Comparison of ENCODE assay signal across 25 cellular contexts in the genomic region with DNA sequence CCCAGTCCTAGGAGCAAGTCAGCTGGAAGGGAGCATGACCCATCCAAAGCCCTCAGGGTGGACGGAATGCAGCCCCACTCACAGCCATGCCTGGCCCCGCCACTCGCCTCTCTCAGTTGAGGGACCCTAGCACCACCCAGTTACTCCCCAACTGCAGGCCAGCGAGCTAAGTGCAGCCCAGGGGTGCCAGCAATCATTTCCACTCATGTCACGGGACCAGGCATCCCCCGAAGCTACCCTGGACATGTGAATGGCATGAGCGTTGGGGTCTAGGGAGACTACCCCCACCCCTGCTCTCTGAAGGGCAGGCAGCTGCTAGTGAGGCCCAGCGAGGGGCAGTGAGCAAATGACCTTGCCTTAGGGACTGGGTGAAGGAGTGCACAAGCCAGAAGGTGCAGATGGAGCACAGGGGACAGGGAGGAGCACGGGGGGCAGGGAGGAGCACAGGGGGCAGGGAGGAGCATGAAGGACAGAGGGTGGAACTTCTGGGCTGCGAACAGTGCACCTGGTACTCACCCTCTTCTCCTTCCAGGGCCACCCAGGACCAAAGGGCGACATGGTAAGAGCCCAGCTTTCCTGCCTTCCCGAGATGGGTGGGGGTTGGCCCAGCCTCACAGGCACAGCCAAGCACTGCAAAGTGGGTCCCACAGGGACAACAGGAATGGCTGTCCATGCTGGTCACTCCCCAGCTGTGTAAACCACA.
"Had no signal": no experiment of that assay in that cellular context is flagged by ENCODE, and none has a peak within 500 bp of the region (broad histone marks: within the 10 kb centered on the region; RNA-seq: fewer than 3 reads in every experiment).

No MANE protein-coding gene starts in this region.

- H3K4me1 ChIP-seq: adrenal gland, body of pancreas, breast epithelium had no signal

- H3K4me3 ChIP-seq: adrenal gland, body of pancreas, breast epithelium, SJSA1 had no signal

- ATAC-seq: activated CD4-positive, alpha-beta T cell treated with anti-CD3 and anti-CD28 coated beads for 36 hours; activated CD4-positive, CD25-positive, alpha-beta regulatory T cell treated with anti-CD3 and anti-CD28 coated beads, Interleukin-2, amount 50 U/mL, for 24 hours; activated naive CD4-positive, alpha-beta T cell treated with anti-CD3 and anti-CD28 coated beads, Interleukin-2, amount 50 U/mL, for 72 hours; activated T-cell treated with anti-CD3 and anti-CD28 coated beads, Interleukin-2, amount 50 U/mL, for 4 hours; body of pancreas; PC-3; WTC11 had no signal

- H3K27ac ChIP-seq: adrenal gland, body of pancreas, breast epithelium, SJSA1 had no signal

- DNase-seq: activated CD4-positive, alpha-beta memory T cell treated with anti-CD3 and anti-CD28 coated beads for 36 hours; activated CD4-positive, alpha-beta T cell treated with anti-CD3 and anti-CD28 coated beads for 36 hours; activated CD4-positive, alpha-beta T cell treated with anti-CD3 and anti-CD28 coated beads, Interleukin-2, amount 50 U/mL, for 1 hour; activated CD8-positive, alpha-beta memory T cell treated with anti-CD3 and anti-CD28 coated beads, Interleukin-2, amount 50 U/mL, for 4 hours; activated gamma-delta T cell treated with Interleukin-2 at 50 U/mL for 16 hours; activated naive CD4-positive, alpha-beta T cell treated with anti-CD3 and anti-CD28 coated beads for 36 hours; activated T-cell treated with anti-CD3 and anti-CD28 coated beads for 4 hours; activated T-cell treated with anti-CD3 and anti-CD28 coated beads, Interleukin-2, amount 50 U/mL, for 4 hours; adrenal gland; body of pancreas; NCI-H1105; NCI-H1417 treated with DMSO at 0.1 percent for 48 hours; NCI-H187 treated with DMSO at 0.1 percent for 48 hours; NCI-H2081; NCI-H2171 treated with DMSO at 0.1 percent for 48 hours; NCI-H226; NCI-H524 treated with DMSO at 0.1 percent for 48 hours; PC-3; SHP77 treated with DMSO at 0.1 percent for 48 hours; SK-N-SH had no signal

- H3K36me3 ChIP-seq: adrenal gland, breast epithelium had no signal

- H3K9me3 ChIP-seq: adrenal gland, body of pancreas, breast epithelium, SJSA1, SK-N-SH had no signal

- H3K27me3 ChIP-seq: adrenal gland, body of pancreas, breast epithelium, SJSA1 had no signal
